1 cellular context compared by ENCODE assay signal in the genomic region with DNA sequence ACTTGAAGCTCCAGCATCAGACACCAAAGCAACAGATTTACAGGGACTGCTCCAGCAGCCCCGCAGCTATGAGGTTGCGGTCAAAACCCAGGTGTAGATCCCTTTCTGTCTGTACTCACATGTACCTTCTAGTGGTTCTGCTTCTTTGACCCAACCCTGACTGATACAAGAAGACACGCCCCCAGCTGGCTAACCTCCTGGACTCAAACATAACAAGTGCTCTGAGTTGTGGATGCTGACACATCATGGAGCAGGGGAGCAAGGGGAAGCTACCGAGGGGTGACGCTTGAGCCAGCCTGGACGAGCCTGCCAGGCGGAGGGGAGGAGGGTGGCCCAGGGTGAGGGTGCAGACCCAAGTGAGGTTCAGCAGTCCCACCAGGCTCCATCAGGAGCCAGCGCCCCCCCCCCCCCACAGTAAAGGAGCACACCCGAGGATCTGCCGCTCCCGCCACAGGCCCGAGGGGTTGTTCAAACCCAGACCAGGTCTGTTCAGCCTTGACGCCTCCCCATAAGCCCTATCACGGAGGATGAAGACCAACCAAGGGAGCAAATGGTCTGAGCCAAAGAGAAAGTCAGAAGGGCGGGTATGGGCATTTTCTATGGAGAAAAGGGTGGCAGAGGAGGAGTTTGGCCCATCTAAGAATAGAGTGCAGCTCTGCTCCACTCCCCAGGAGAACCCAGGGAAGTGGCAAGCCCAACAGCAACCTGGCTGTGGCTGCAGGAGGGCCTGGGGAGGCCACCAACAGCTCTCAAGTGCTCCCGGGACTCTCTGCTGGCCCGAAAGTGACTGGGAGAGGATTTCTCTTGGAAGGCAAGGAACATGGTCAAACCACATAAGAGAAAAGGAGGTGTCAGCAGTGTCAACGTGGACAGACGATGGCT.
TF ChIP-seq lines count a peak whose summit lies in the region.

No MANE protein-coding gene starts in this region.

TF ChIP-seq in H1, 55 proteins besides CTCF, POLR2A, EP300 and RAD21:
- TF ChIP-seq GABPA (IDR thresholded peaks at IDR 0.05; ENCODE audit: borderline replicate concordance, insufficient read depth, low read length) (no peak), FOSL1 (IDR thresholded peaks at IDR 0.05; ENCODE audit: insufficient read depth, low read depth, low read length) (no peak), BCL11A (IDR thresholded peaks at IDR 0.05; ENCODE audit: low read depth in 2 of 2, low read length in 2 of 2) (no peak), SP4 (IDR thresholded peaks at IDR 0.05; ENCODE audit: low read length) (no peak), TAF1 (IDR thresholded peaks at IDR 0.05; ENCODE audit: low read depth, low read length) (no peak), BACH1 (IDR thresholded peaks at IDR 0.05; ENCODE audit: low read length) (no peak), KDM5A (IDR thresholded peaks at IDR 0.05; ENCODE audit: low read length) (no peak), POLR2AphosphoS5 (IDR thresholded peaks at IDR 0.05; ENCODE audit: low read depth, low read length) (no peak)
- TF ChIP-seq, protein P1, sequence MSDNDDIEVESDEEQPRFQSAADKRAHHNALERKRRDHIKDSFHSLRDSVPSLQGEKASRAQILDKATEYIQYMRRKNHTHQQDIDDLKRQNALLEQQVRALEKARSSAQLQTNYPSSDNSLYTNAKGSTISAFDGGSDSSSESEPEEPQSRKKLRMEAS (IDR thresholded peaks at IDR 0.05) = no peak
- TF ChIP-seq, protein P2, sequence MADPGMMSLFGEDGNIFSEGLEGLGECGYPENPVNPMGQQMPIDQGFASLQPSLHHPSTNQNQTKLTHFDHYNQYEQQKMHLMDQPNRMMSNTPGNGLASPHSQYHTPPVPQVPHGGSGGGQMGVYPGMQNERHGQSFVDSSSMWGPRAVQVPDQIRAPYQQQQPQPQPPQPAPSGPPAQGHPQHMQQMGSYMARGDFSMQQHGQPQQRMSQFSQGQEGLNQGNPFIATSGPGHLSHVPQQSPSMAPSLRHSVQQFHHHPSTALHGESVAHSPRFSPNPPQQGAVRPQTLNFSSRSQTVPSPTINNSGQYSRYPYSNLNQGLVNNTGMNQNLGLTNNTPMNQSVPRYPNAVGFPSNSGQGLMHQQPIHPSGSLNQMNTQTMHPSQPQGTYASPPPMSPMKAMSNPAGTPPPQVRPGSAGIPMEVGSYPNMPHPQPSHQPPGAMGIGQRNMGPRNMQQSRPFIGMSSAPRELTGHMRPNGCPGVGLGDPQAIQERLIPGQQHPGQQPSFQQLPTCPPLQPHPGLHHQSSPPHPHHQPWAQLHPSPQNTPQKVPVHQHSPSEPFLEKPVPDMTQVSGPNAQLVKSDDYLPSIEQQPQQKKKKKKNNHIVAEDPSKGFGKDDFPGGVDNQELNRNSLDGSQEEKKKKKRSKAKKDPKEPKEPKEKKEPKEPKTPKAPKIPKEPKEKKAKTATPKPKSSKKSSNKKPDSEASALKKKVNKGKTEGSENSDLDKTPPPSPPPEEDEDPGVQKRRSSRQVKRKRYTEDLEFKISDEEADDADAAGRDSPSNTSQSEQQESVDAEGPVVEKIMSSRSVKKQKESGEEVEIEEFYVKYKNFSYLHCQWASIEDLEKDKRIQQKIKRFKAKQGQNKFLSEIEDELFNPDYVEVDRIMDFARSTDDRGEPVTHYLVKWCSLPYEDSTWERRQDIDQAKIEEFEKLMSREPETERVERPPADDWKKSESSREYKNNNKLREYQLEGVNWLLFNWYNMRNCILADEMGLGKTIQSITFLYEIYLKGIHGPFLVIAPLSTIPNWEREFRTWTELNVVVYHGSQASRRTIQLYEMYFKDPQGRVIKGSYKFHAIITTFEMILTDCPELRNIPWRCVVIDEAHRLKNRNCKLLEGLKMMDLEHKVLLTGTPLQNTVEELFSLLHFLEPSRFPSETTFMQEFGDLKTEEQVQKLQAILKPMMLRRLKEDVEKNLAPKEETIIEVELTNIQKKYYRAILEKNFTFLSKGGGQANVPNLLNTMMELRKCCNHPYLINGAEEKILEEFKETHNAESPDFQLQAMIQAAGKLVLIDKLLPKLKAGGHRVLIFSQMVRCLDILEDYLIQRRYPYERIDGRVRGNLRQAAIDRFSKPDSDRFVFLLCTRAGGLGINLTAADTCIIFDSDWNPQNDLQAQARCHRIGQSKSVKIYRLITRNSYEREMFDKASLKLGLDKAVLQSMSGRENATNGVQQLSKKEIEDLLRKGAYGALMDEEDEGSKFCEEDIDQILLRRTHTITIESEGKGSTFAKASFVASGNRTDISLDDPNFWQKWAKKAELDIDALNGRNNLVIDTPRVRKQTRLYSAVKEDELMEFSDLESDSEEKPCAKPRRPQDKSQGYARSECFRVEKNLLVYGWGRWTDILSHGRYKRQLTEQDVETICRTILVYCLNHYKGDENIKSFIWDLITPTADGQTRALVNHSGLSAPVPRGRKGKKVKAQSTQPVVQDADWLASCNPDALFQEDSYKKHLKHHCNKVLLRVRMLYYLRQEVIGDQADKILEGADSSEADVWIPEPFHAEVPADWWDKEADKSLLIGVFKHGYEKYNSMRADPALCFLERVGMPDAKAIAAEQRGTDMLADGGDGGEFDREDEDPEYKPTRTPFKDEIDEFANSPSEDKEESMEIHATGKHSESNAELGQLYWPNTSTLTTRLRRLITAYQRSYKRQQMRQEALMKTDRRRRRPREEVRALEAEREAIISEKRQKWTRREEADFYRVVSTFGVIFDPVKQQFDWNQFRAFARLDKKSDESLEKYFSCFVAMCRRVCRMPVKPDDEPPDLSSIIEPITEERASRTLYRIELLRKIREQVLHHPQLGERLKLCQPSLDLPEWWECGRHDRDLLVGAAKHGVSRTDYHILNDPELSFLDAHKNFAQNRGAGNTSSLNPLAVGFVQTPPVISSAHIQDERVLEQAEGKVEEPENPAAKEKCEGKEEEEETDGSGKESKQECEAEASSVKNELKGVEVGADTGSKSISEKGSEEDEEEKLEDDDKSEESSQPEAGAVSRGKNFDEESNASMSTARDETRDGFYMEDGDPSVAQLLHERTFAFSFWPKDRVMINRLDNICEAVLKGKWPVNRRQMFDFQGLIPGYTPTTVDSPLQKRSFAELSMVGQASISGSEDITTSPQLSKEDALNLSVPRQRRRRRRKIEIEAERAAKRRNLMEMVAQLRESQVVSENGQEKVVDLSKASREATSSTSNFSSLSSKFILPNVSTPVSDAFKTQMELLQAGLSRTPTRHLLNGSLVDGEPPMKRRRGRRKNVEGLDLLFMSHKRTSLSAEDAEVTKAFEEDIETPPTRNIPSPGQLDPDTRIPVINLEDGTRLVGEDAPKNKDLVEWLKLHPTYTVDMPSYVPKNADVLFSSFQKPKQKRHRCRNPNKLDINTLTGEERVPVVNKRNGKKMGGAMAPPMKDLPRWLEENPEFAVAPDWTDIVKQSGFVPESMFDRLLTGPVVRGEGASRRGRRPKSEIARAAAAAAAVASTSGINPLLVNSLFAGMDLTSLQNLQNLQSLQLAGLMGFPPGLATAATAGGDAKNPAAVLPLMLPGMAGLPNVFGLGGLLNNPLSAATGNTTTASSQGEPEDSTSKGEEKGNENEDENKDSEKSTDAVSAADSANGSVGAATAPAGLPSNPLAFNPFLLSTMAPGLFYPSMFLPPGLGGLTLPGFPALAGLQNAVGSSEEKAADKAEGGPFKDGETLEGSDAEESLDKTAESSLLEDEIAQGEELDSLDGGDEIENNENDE (IDR thresholded peaks at IDR 0.05; ENCODE audit: insufficient replicate concordance, low read length) = no peak
